24 cellular contexts compared by ENCODE assay signal in genomic region chr1:162928141-162928540, GRCh38.
"Had no signal": no experiment of that assay in that cellular context is flagged by ENCODE, and none has a peak within 500 bp of the region (broad histone marks: within the 10 kb centered on the region; RNA-seq: fewer than 3 reads in every experiment).

No MANE protein-coding gene starts in this region.

- H3K4me3 Mint-ChIP-seq: activated B cell treated with CpG ODN at 0.5 μM for 24 hours; activated CD8-positive, alpha-beta T cell treated with anti-CD3 and anti-CD28 coated beads for 36 hours; activated naive CD4-positive, alpha-beta T cell treated with anti-CD3 and anti-CD28 coated beads, Interleukin-2, amount 50 U/mL, for 24 hours; neural crest cell; stimulated activated naive B cell treated with anti-CD40 and anti-IgM and Interleukin-4, amounts not matched to agents 10 μg/mL and 1 μg/mL and 100 μg/mL, for 72 hours; T-helper 17 cell had no signal

- ATAC-seq: activated CD8-positive, alpha-beta T cell treated with anti-CD3 and anti-CD28 coated beads for 36 hours; body of pancreas; left ventricle myocardium superior; psoas muscle; stimulated activated naive B cell treated with anti-CD40 and anti-IgM and Interleukin-4, amounts not matched to agents 10 μg/mL and 1 μg/mL and 100 μg/mL, for 72 hours; T-helper 17 cell had no signal

- H3K4me1 Mint-ChIP-seq: activated B cell treated with CpG ODN at 0.5 μM for 24 hours; activated naive CD4-positive, alpha-beta T cell treated with anti-CD3 and anti-CD28 coated beads, Interleukin-2, amount 50 U/mL, for 24 hours; naive B cell; neural crest cell; stimulated activated naive B cell treated with anti-CD40 and anti-IgM and Interleukin-4, amounts not matched to agents 10 μg/mL and 1 μg/mL and 100 μg/mL, for 72 hours; T-helper 17 cell had no signal

- H3K36me3 Mint-ChIP-seq: activated naive CD4-positive, alpha-beta T cell treated with anti-CD3 and anti-CD28 coated beads, Interleukin-2, amount 50 U/mL, for 24 hours; naive B cell; stimulated activated naive B cell treated with anti-CD40 and anti-IgM and Interleukin-4, amounts not matched to agents 10 μg/mL and 1 μg/mL and 100 μg/mL, for 72 hours had no signal

- H3K27ac Mint-ChIP-seq: activated B cell treated with CpG ODN at 0.5 μM for 24 hours; activated CD8-positive, alpha-beta T cell treated with anti-CD3 and anti-CD28 coated beads for 36 hours; activated naive CD4-positive, alpha-beta T cell treated with anti-CD3 and anti-CD28 coated beads, Interleukin-2, amount 50 U/mL, for 24 hours; activated T-helper 2 cell treated with anti-CD3 and anti-CD28 coated beads, Interferon-gamma antibody, Interleukin-2, Interleukin-4, amounts not matched to agents 10 μg/mL and 5 μg/mL and 100 μg/mL, durations not matched to agents 14 hours and 24 hours and 36 hours; naive B cell; stimulated activated naive B cell treated with anti-CD40 and anti-IgM and Interleukin-4, amounts not matched to agents 10 μg/mL and 1 μg/mL and 100 μg/mL, for 72 hours; T-helper 17 cell had no signal

- H3K9me3 Mint-ChIP-seq: activated B cell treated with CpG ODN at 0.5 μM for 24 hours; activated CD8-positive, alpha-beta T cell treated with anti-CD3 and anti-CD28 coated beads for 36 hours; activated naive CD4-positive, alpha-beta T cell treated with anti-CD3 and anti-CD28 coated beads, Interleukin-2, amount 50 U/mL, for 24 hours; activated T-helper 2 cell treated with anti-CD3 and anti-CD28 coated beads, Interferon-gamma antibody, Interleukin-2, Interleukin-4, amounts not matched to agents 10 μg/mL and 5 μg/mL and 100 μg/mL, durations not matched to agents 14 hours and 24 hours and 36 hours; naive B cell; neural crest cell; stimulated activated naive B cell treated with anti-CD40 and anti-IgM and Interleukin-4, amounts not matched to agents 10 μg/mL and 1 μg/mL and 100 μg/mL, for 72 hours had no signal

- DNase-seq: activated B cell treated with CpG ODN at 0.5 μM for 24 hours; activated CD8-positive, alpha-beta T cell treated with anti-CD3 and anti-CD28 coated beads for 36 hours; activated T-cell treated with anti-CD3 and anti-CD28 coated beads, Interleukin-2, amount 50 U/mL, for 48 hours; aorta; body of pancreas; effector memory CD4-positive, alpha-beta T cell; islet precursor cell; left ventricle myocardium superior; naive B cell; nucleus accumbens; psoas muscle; sigmoid colon; small intestine; stimulated activated CD4-positive, alpha-beta T cell treated with anti-CD3 and anti-CD28 coated beads, Interleukin-15, amount 100 ng/mL, for 24 hours; stimulated activated CD4-positive, alpha-beta T cell treated with anti-CD3 and anti-CD28 coated beads, Interleukin-2, amount 100 ng/mL, for 24 hours; stimulated activated naive B cell treated with anti-CD40 and anti-IgM and Interleukin-4, amounts not matched to agents 10 μg/mL and 1 μg/mL and 100 μg/mL, for 72 hours; stomach; T-helper 17 cell; T1000; thyroid gland; upper lobe of left lung had no signal
